27 cellular contexts compared by ENCODE assay signal in the genomic region with DNA sequence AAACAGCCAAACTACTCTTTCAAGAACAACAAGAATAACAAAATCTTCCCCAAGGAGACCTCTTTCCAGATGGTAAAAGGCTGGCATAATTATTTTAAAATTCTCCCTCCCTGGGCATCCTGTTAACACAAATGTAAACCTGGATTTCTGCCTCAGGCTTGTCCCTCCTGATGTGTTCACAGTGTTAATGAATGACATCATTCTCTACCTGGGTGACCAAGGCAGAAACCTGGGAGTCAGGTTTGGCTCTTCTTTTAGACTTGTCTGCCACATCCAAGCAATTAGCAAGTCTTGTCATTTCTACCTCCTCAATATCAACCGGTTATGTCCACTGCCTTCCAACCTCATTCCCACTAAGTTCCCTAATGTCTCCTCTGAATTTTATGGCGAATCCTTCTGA.
"Had no signal": no experiment of that assay in that cellular context is flagged by ENCODE, and none has a peak within 500 bp of the region (broad histone marks: within the 10 kb centered on the region; RNA-seq: fewer than 3 reads in every experiment).

No MANE protein-coding gene starts in this region.

- H3K9ac ChIP-seq: KMS-11 had no signal

- DNase-seq: activated B cell treated with CpG ODN at 0.5 μM for 24 hours; activated CD4-positive, alpha-beta T cell treated with anti-CD3 and anti-CD28 coated beads for 1 hour; activated CD4-positive, alpha-beta T cell treated with anti-CD3 and anti-CD28 coated beads, Interleukin-2, amount 10 ng/mL, durations not matched to agents 24 days and 14 days; activated CD4-positive, alpha-beta T cell treated with anti-CD3 and anti-CD28 coated beads, Interleukin-2, amount 50 U/mL, for 48 hours; activated CD8-positive, alpha-beta memory T cell treated with anti-CD3 and anti-CD28 coated beads, Interleukin-2, amount 10 ng/mL, durations not matched to agents 7 days and 5 days; activated effector memory CD4-positive, alpha-beta T cell treated with anti-CD3 and anti-CD28 coated beads, Interleukin-2, amount 50 U/mL, for 16 hours; activated naive CD4-positive, alpha-beta T cell treated with Interleukin-2 at 50 U/mL for 16 hours; activated naive CD8-positive, alpha-beta T cell treated with anti-CD3 and anti-CD28 coated beads, Interleukin-2, amount 50 U/mL, for 24 hours; activated T-cell treated with anti-CD3 and anti-CD28 coated beads, Interleukin-2, amount 50 U/mL, for 24 hours; amygdala; MG63; MV-4-11; NCI-H1092 treated with DMSO at 0.1 percent for 48 hours; NCI-H1417 treated with DMSO at 0.1 percent for 48 hours; NCI-H187; NCI-H510A treated with DMSO at 0.1 percent for 48 hours; NCI-H748 treated with DMSO at 0.1 percent for 48 hours; SHP77; SW 1271 had no signal

- H3K4me1 ChIP-seq: SJSA1 had no signal

- H3K27me3 Mint-ChIP-seq: activated B cell treated with CpG ODN at 0.5 μM for 24 hours; activated CD4-positive, alpha-beta T cell treated with anti-CD3 and anti-CD28 coated beads, Interleukin-2, amount 10 ng/mL, durations not matched to agents 24 days and 14 days; activated CD8-positive, alpha-beta memory T cell treated with anti-CD3 and anti-CD28 coated beads, Interleukin-2, amount 10 ng/mL, durations not matched to agents 7 days and 5 days; activated naive CD8-positive, alpha-beta T cell treated with anti-CD3 and anti-CD28 coated beads, Interleukin-2, amount 50 U/mL, for 24 hours; activated T-cell treated with anti-CD3 and anti-CD28 coated beads, Interleukin-2, amount 50 U/mL, for 24 hours; brain had no signal

- H3K4me3 Mint-ChIP-seq: activated B cell treated with CpG ODN at 0.5 μM for 24 hours; activated CD4-positive, alpha-beta T cell treated with anti-CD3 and anti-CD28 coated beads, Interleukin-2, amount 10 ng/mL, durations not matched to agents 24 days and 14 days; activated CD8-positive, alpha-beta memory T cell treated with anti-CD3 and anti-CD28 coated beads, Interleukin-2, amount 10 ng/mL, durations not matched to agents 7 days and 5 days; activated naive CD8-positive, alpha-beta T cell treated with anti-CD3 and anti-CD28 coated beads, Interleukin-2, amount 50 U/mL, for 24 hours; activated T-cell treated with anti-CD3 and anti-CD28 coated beads, Interleukin-2, amount 50 U/mL, for 24 hours; brain; T-helper 2 cell treated with Interferon-gamma antibody and Interleukin-4, amounts not matched to agents 5 μg/mL and 100 μg/mL, for 36 hours had no signal

- H3K4me1 Mint-ChIP-seq: activated CD4-positive, alpha-beta T cell treated with anti-CD3 and anti-CD28 coated beads, Interleukin-2, amount 10 ng/mL, durations not matched to agents 24 days and 14 days; activated CD8-positive, alpha-beta memory T cell treated with anti-CD3 and anti-CD28 coated beads, Interleukin-2, amount 10 ng/mL, durations not matched to agents 7 days and 5 days had no signal

- H3K27ac ChIP-seq: KMS-11, SJSA1 had no signal

- H3K27me3 ChIP-seq: MG63, SJSA1 had no signal

- H3K36me3 ChIP-seq: MG63, SJSA1 had no signal

- FAIRE-seq: astrocyte, RCC 7860 had no signal

- H3K36me3 Mint-ChIP-seq: activated CD8-positive, alpha-beta memory T cell treated with anti-CD3 and anti-CD28 coated beads, Interleukin-2, amount 10 ng/mL, durations not matched to agents 7 days and 5 days; activated naive CD4-positive, alpha-beta T cell treated with anti-CD3 and anti-CD28 coated beads, Interleukin-2, amount 50 U/mL, for 72 hours; brain had no signal

- H3K27ac Mint-ChIP-seq: activated B cell treated with CpG ODN at 0.5 μM for 24 hours; activated CD4-positive, alpha-beta T cell treated with anti-CD3 and anti-CD28 coated beads, Interleukin-2, amount 10 ng/mL, durations not matched to agents 24 days and 14 days; activated CD8-positive, alpha-beta memory T cell treated with anti-CD3 and anti-CD28 coated beads, Interleukin-2, amount 10 ng/mL, durations not matched to agents 7 days and 5 days; activated naive CD4-positive, alpha-beta T cell treated with anti-CD3 and anti-CD28 coated beads, Interleukin-2, amount 50 U/mL, for 72 hours; activated naive CD8-positive, alpha-beta T cell treated with anti-CD3 and anti-CD28 coated beads, Interleukin-2, amount 50 U/mL, for 24 hours; activated T-cell treated with anti-CD3 and anti-CD28 coated beads, Interleukin-2, amount 50 U/mL, for 24 hours; brain; T-helper 2 cell treated with Interferon-gamma antibody and Interleukin-4, amounts not matched to agents 5 μg/mL and 100 μg/mL, for 36 hours had no signal

- ATAC-seq: activated CD8-positive, alpha-beta memory T cell treated with anti-CD3 and anti-CD28 coated beads, Interleukin-2, amount 10 ng/mL, durations not matched to agents 7 days and 5 days; activated naive CD4-positive, alpha-beta T cell treated with anti-CD3 and anti-CD28 coated beads, Interleukin-2, amount 50 U/mL, for 72 hours; activated naive CD8-positive, alpha-beta T cell treated with anti-CD3 and anti-CD28 coated beads, Interleukin-2, amount 50 U/mL, for 24 hours; SK-N-SH treated with all-trans-retinoic acid at 6 μM for 48 hours had no signal

- H3K4me3 ChIP-seq: MG63, SJSA1 had no signal

- H3K9me3 ChIP-seq: SJSA1 had no signal

- H3K4me2 ChIP-seq: KMS-11 had no signal

- H3K9me3 Mint-ChIP-seq: activated B cell treated with CpG ODN at 0.5 μM for 24 hours; activated CD4-positive, alpha-beta T cell treated with anti-CD3 and anti-CD28 coated beads, Interleukin-2, amount 10 ng/mL, durations not matched to agents 24 days and 14 days; activated naive CD4-positive, alpha-beta T cell treated with anti-CD3 and anti-CD28 coated beads, Interleukin-2, amount 50 U/mL, for 72 hours; activated naive CD8-positive, alpha-beta T cell treated with anti-CD3 and anti-CD28 coated beads, Interleukin-2, amount 50 U/mL, for 24 hours; activated T-cell treated with anti-CD3 and anti-CD28 coated beads, Interleukin-2, amount 50 U/mL, for 24 hours had no signal
